29 cellular contexts compared by ENCODE assay signal in genomic region chr2:235332240-235332890, GRCh38.
"Had no signal": no experiment of that assay in that cellular context is flagged by ENCODE, and none has a peak within 500 bp of the region (broad histone marks: within the 10 kb centered on the region; RNA-seq: fewer than 3 reads in every experiment).

No MANE protein-coding gene starts in this region.

- H3K27me3 Mint-ChIP-seq: dendritic cell treated with granulocyte-macrophage colony-stimulating factor and Interleukin-4, amounts not matched to agents 40 ng/mL and 50 ng/mL, for 4 days had no signal

- H3K9me3 Mint-ChIP-seq: dendritic cell treated with granulocyte-macrophage colony-stimulating factor and Interleukin-4, amounts not matched to agents 40 ng/mL and 50 ng/mL, for 4 days; endodermal cell had no signal

- FAIRE-seq: colon, endometrium, endothelial cell of umbilical vein, frontal cortex had no signal

- H3K9me3 ChIP-seq: colonic mucosa, esophagus squamous epithelium, gastrocnemius medialis had no signal

- ATAC-seq: effector memory CD8-positive, alpha-beta T cell; esophagus mucosa; foreskin keratinocyte; gastrocnemius medialis; gastroesophageal sphincter; heart left ventricle; heart right ventricle had no signal

- H3K27ac Mint-ChIP-seq: dendritic cell treated with granulocyte-macrophage colony-stimulating factor and Interleukin-4, amounts not matched to agents 40 ng/mL and 50 ng/mL, for 4 days; effector memory CD8-positive, alpha-beta T cell; endodermal cell had no signal

- H3K27me3 ChIP-seq: colonic mucosa, gastrocnemius medialis, heart left ventricle had no signal

- H3K27ac ChIP-seq: colonic mucosa, coronary artery, dorsolateral prefrontal cortex, epithelial cell of prostate, esophagus muscularis mucosa, esophagus squamous epithelium, foreskin keratinocyte, gastrocnemius medialis, gastroesophageal sphincter, heart left ventricle, heart right ventricle had no signal

- H3K4me1 ChIP-seq: colonic mucosa, esophagus muscularis mucosa, foreskin keratinocyte, gastrocnemius medialis, gastroesophageal sphincter, heart left ventricle had no signal

- H3K36me3 ChIP-seq: colonic mucosa, esophagus muscularis mucosa, esophagus squamous epithelium, gastrocnemius medialis, gastroesophageal sphincter, heart left ventricle, heart right ventricle had no signal

- H3K4me3 Mint-ChIP-seq: dendritic cell treated with granulocyte-macrophage colony-stimulating factor and Interleukin-4, amounts not matched to agents 40 ng/mL and 50 ng/mL, for 4 days; effector memory CD8-positive, alpha-beta T cell; endodermal cell had no signal

- DNase-seq: colonic mucosa; cortex of kidney; dermis blood vessel endothelial cell; dorsolateral prefrontal cortex; effector CD4-positive, alpha-beta T cell; effector CD8-positive, alpha-beta T cell; effector memory CD4-positive, alpha-beta T cell; effector memory CD8-positive, alpha-beta T cell; endodermal cell; erythroblast; esophagus squamous epithelium; foreskin fibroblast; foreskin keratinocyte; foreskin melanocyte; gastrocnemius medialis; glutamatergic neuron; head of caudate nucleus; heart left ventricle; heart right ventricle had no signal

- H3K4me3 ChIP-seq: colonic mucosa, coronary artery, dorsolateral prefrontal cortex, esophagus muscularis mucosa, esophagus squamous epithelium, gastrocnemius medialis, gastroesophageal sphincter, heart left ventricle, heart right ventricle had no signal
